17 cellular contexts compared by ENCODE assay signal in the genomic region with DNA sequence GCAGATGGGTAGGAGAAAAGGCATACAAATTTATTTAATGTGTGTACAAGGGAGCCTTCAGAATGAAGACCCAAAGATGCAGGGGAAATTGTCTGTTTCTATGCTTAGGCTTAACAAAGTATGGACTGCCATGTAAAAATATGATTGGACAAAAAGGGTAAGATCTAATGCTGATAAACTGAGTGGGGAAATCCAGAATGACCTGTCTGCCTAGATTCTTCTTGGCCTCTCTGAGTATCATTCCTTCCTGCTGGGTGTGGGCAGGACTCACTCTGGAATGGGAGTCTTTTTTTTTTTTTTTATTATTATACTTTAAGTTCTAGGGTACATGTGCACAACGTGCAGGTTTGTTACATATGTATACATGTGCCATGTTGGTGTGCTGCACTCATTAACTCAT.
"Had no signal": no experiment of that assay in that cellular context is flagged by ENCODE, and none has a peak within 500 bp of the region (broad histone marks: within the 10 kb centered on the region; RNA-seq: fewer than 3 reads in every experiment).

No MANE protein-coding gene starts in this region.

- H3K27me3 ChIP-seq: dorsolateral prefrontal cortex, esophagus squamous epithelium, hepatocyte, sigmoid colon, upper lobe of left lung, vagina had no signal

- H3K4me1 ChIP-seq: esophagus squamous epithelium, parathyroid adenoma, psoas muscle, vagina had no signal

- ATAC-seq: left colon; naive thymus-derived CD4-positive, alpha-beta T cell; psoas muscle had no signal

- H3K4me3 ChIP-seq: dorsolateral prefrontal cortex, esophagus squamous epithelium, hepatocyte, psoas muscle, sigmoid colon, skin epidermis, upper lobe of left lung, vagina had no signal

- H3K27ac ChIP-seq: dorsolateral prefrontal cortex, esophagus squamous epithelium, hepatocyte, parathyroid adenoma, psoas muscle, sigmoid colon, skin epidermis, upper lobe of left lung, vagina had no signal

- H3K36me3 ChIP-seq: esophagus squamous epithelium, sigmoid colon, upper lobe of left lung, vagina had no signal

- DNase-seq: cortex of kidney; dorsolateral prefrontal cortex; effector CD8-positive, alpha-beta T cell; esophagus squamous epithelium; foreskin fibroblast; kidney; left colon; naive thymus-derived CD4-positive, alpha-beta T cell; nephron progenitor cell; psoas muscle; sigmoid colon; stimulated activated naive CD4-positive, alpha-beta T cell treated with Interleukin-2 at 50 U/mL for 16 hours; upper lobe of left lung had no signal

- H3K9me3 ChIP-seq: esophagus squamous epithelium, psoas muscle, sigmoid colon, upper lobe of left lung, vagina had no signal
